In the genomic region with DNA sequence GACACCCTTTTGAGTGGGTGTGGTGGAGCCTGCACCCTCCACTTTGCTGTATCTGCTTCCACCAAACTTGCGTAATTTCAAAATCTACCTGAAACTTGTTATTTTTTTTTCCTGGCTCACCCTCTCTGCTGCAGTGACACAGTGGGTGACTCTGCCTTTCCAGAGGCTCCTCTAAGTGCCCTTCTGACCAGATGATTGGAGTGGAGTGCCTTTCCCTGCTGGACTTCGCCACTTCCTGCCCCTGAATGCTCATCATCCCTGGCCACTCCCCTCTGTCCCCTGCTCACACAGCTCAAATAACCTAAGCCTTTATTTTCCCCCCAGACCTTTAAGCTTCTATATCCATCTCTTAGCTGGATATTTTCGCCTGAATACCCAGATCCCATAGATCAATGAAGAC, we compare ENCODE assay signal across 17 cellular contexts.
A peak's percentile ranks its signal among the peaks of the same experiment; 100 is the strongest.
DNase-seq lines count a peak whose midpoint lies in the region; ATAC-seq and TF ChIP-seq lines count a peak whose summit lies in the region.
"Had no signal": no experiment of that assay in that cellular context is flagged by ENCODE, and none has a peak within 500 bp of the region (broad histone marks: within the 10 kb centered on the region; RNA-seq: fewer than 3 reads in every experiment).

No MANE protein-coding gene starts in this region.

- no peak overlapping the region for H3K4me3 ChIP-seq in hepatocyte
- H3K4me3 ChIP-seq: A549 had no signal

- no peaks in the 10 kb centered on the region for H3K9me3 ChIP-seq in hepatocyte (ENCODE audit: low read depth)
- H3K9me3 ChIP-seq: A549, BE2C had no signal

- DNase-seq in activated CD4-positive, alpha-beta T cell treated with anti-CD3 and anti-CD28 coated beads, Interleukin-2, amount 10 ng/mL, durations not matched to agents 24 days and 14 days: peak; percentile 28
- DNase-seq in activated CD4-positive, alpha-beta T cell treated with anti-CD3 and anti-CD28 coated beads for 36 hours: no peak
- DNase-seq in HT1080 (ENCODE audit: low read depth) (peak; percentile 8), hepatocyte (ENCODE audit: low spot score) (peak; percentile 33), neural crest cell (ENCODE audit: low read depth, low spot score) (no peak), NCI-H1436 treated with DMSO at 0.1 percent for 48 hours (lab: John Stamatoyannopoulos, UW) (no peak), ureter (ENCODE audit: low spot score) (no peak)
- DNase-seq: BE2C; CD8-positive, alpha-beta T cell; COR-L47; DMS153; GF-D8; IMR-90 had no signal

- H3K4me2 ChIP-seq in hepatocyte: no peak overlapping the region
- H3K4me2 ChIP-seq: A549 had no signal

- POLR2A ChIA-PET in activated CD4-positive, alpha-beta T cell treated with anti-CD3 and anti-CD28 coated beads for 36 hours (lab: Charles Lee): no interaction called here

- TF ChIP-seq CTCF in hepatocyte (IDR thresholded peaks at IDR 0.05; ENCODE audit: poor library complexity): no peak
- no peak for TF ChIP-seq CTCF in neural crest cell (conservative IDR thresholded peaks at IDR 0.05)

- no peak for ATAC-seq in activated CD4-positive, alpha-beta T cell treated with anti-CD3 and anti-CD28 coated beads for 36 hours
- ATAC-seq: A549; CD8-positive, alpha-beta T cell; HCT116 had no signal

- H3K27ac ChIP-seq in hepatocyte: peak overlapping the region; percentile 35
- H3K27ac ChIP-seq: A549, HL-60 had no signal

- CTCF ChIA-PET in activated CD4-positive, alpha-beta T cell treated with anti-CD3 and anti-CD28 coated beads for 36 hours (lab: Charles Lee): no interaction called here

- H3K4me1 Mint-ChIP-seq in activated CD4-positive, alpha-beta T cell treated with anti-CD3 and anti-CD28 coated beads, Interleukin-2, amount 10 ng/mL, durations not matched to agents 24 days and 14 days: peaks cover 22% of the 10 kb centered on the region
- peaks cover 14% of the 10 kb centered on the region for H3K4me1 Mint-ChIP-seq in activated CD4-positive, alpha-beta T cell treated with anti-CD3 and anti-CD28 coated beads for 36 hours
- H3K4me1 Mint-ChIP-seq in neural crest cell: peaks cover 5% of the 10 kb centered on the region

- peak overlapping the region; percentile 15 for H3K27ac Mint-ChIP-seq in activated CD4-positive, alpha-beta T cell treated with anti-CD3 and anti-CD28 coated beads, Interleukin-2, amount 10 ng/mL, durations not matched to agents 24 days and 14 days
- H3K27ac Mint-ChIP-seq in activated CD4-positive, alpha-beta T cell treated with anti-CD3 and anti-CD28 coated beads for 36 hours: no peak overlapping the region
- peak overlapping the region; percentile 20 for H3K27ac Mint-ChIP-seq in neural crest cell (ENCODE audit: unreplicated experiment)
- H3K27ac Mint-ChIP-seq: CD14-positive monocyte; CD8-positive, alpha-beta T cell had no signal

- H2AFZ ChIP-seq in hepatocyte: no peak overlapping the region

- H3K27me3 ChIP-seq in hepatocyte: no peaks in the 10 kb centered on the region
- H3K27me3 ChIP-seq: BE2C had no signal

- H3K4me1 ChIP-seq in hepatocyte (ENCODE audit: insufficient read depth): no peaks in the 10 kb centered on the region
- H3K4me1 ChIP-seq: A549 had no signal

- no peaks in the 10 kb centered on the region for H3K79me2 ChIP-seq in hepatocyte

- intact Hi-C loops in activated CD4-positive, alpha-beta T cell treated with anti-CD3 and anti-CD28 coated beads, Interleukin-2, amount 10 ng/mL, durations not matched to agents 24 days and 14 days (cut with micrococcal nuclease): no loop called here
- intact Hi-C loops in activated CD4-positive, alpha-beta T cell treated with anti-CD3 and anti-CD28 coated beads for 36 hours (cut with DNase I, micrococcal nuclease): no loop called here

- H3K36me3 ChIP-seq in hepatocyte (replicated peaks; ENCODE audit: insufficient read depth, low read depth): no peaks in the 10 kb centered on the region
- H3K36me3 ChIP-seq: BE2C had no signal

- H3K27me3 Mint-ChIP-seq in activated CD4-positive, alpha-beta T cell treated with anti-CD3 and anti-CD28 coated beads, Interleukin-2, amount 10 ng/mL, durations not matched to agents 24 days and 14 days: no peaks in the 10 kb centered on the region
- H3K27me3 Mint-ChIP-seq in activated CD4-positive, alpha-beta T cell treated with anti-CD3 and anti-CD28 coated beads for 36 hours: peaks cover 6% of the 10 kb centered on the region
- H3K27me3 Mint-ChIP-seq in neural crest cell (ENCODE audit: low read depth): no peaks in the 10 kb centered on the region

- 88% methylated on average over 3 of the region's 3 CpGs for WGBS in hepatocyte (ENCODE audit: low lambda C conversion rate, missing lambda C conversion rate)

- no peaks in the 10 kb centered on the region for H4K20me1 ChIP-seq in hepatocyte (ENCODE audit: insufficient read depth, poor library complexity, severe bottlenecking)

- no peak overlapping the region for H3K4me3 Mint-ChIP-seq in activated CD4-positive, alpha-beta T cell treated with anti-CD3 and anti-CD28 coated beads, Interleukin-2, amount 10 ng/mL, durations not matched to agents 24 days and 14 days
- H3K4me3 Mint-ChIP-seq in activated CD4-positive, alpha-beta T cell treated with anti-CD3 and anti-CD28 coated beads for 36 hours: no peak overlapping the region
- H3K4me3 Mint-ChIP-seq in neural crest cell: no peak overlapping the region
- H3K4me3 Mint-ChIP-seq: CD14-positive monocyte; CD8-positive, alpha-beta T cell had no signal

- H3K9me3 Mint-ChIP-seq in activated CD4-positive, alpha-beta T cell treated with anti-CD3 and anti-CD28 coated beads, Interleukin-2, amount 10 ng/mL, durations not matched to agents 24 days and 14 days: peaks cover 7% of the 10 kb centered on the region
- H3K9me3 Mint-ChIP-seq in activated CD4-positive, alpha-beta T cell treated with anti-CD3 and anti-CD28 coated beads for 36 hours (ENCODE audit: low read depth): no peaks in the 10 kb centered on the region
- peaks cover 3% of the 10 kb centered on the region for H3K9me3 Mint-ChIP-seq in neural crest cell

- H3K36me3 Mint-ChIP-seq in activated CD4-positive, alpha-beta T cell treated with anti-CD3 and anti-CD28 coated beads, Interleukin-2, amount 10 ng/mL, durations not matched to agents 24 days and 14 days (ENCODE audit: low read depth): no peaks in the 10 kb centered on the region
- H3K36me3 Mint-ChIP-seq in activated CD4-positive, alpha-beta T cell treated with anti-CD3 and anti-CD28 coated beads for 36 hours (ENCODE audit: low read depth): no peaks in the 10 kb centered on the region
- no peaks in the 10 kb centered on the region for H3K36me3 Mint-ChIP-seq in neural crest cell (ENCODE audit: low read depth)
- H3K36me3 Mint-ChIP-seq: CD14-positive monocyte; CD8-positive, alpha-beta T cell had no signal

- no peaks in the 10 kb centered on the region for H3K9me2 ChIP-seq in hepatocyte (replicated peaks; ENCODE audit: insufficient read depth)

Comparison
In these comparisons a context has a peak if more than half of its experiments do, and no peak if none do; other contexts are left out.
1. DNase-seq: peak in activated CD4-positive, alpha-beta T cell treated with anti-CD3 and anti-CD28 coated beads, Interleukin-2, amount 10 ng/mL, durations not matched to agents 24 days and 14 days (single experiment), HT1080 (single experiment) and hepatocyte (single experiment); none in activated CD4-positive, alpha-beta T cell treated with anti-CD3 and anti-CD28 coated beads for 36 hours (single experiment), neural crest cell (single experiment), NCI-H1436 treated with DMSO at 0.1 percent for 48 hours (single experiment) and ureter (single experiment).